ENCODE assay signal across 7 cellular contexts in genomic region chr14:90758028-90758889, GRCh38. TPM values are rescaled to one million over a fixed set of nuclear protein-coding genes. Genes with fewer than 3 reads are reported as not detected.
DNase-seq lines count a peak whose midpoint lies in the region; ATAC-seq and TF ChIP-seq lines count a peak whose summit lies in the region.

No MANE protein-coding gene starts in this region.

- no peaks in the 10 kb centered on the region for H3K36me3 ChIP-seq in ascending aorta
- H3K36me3 ChIP-seq in hepatocyte (replicated peaks; ENCODE audit: insufficient read depth, low read depth) = no peaks in the 10 kb centered on the region

- no peaks in the 10 kb centered on the region for H3K9me2 ChIP-seq in hepatocyte (replicated peaks; ENCODE audit: insufficient read depth)

- peak; percentile 87 to 96 (median 88) for TF ChIP-seq CTCF in ascending aorta (IDR thresholded peaks at IDR 0.05)
- peak; percentile 88 for TF ChIP-seq CTCF in hepatocyte (IDR thresholded peaks at IDR 0.05; ENCODE audit: poor library complexity)

- H3K4me2 ChIP-seq in hepatocyte = peak overlapping the region; percentile 93

- H3K9me3 ChIP-seq in T-helper 17 cell (ENCODE audit: control insufficient read depth, low read length, poor library complexity, severe bottlenecking) (peaks cover 4% of the 10 kb centered on the region), ascending aorta (peaks cover 0 to 6% of the 10 kb centered on the region in 2 donors), hepatocyte (ENCODE audit: low read depth) (no peaks in the 10 kb centered on the region)

- intact Hi-C loops in ascending aorta (cut with DNase I) = loop anchor here (1.0 to 10.0 kb wide), 12 partner anchors 57 to 803 kb away; partner anchors contain the start of genes EFCAB11, RPS6KA5 and TDP1

- H3K27me3 ChIP-seq in ascending aorta (no peaks in the 10 kb centered on the region), hepatocyte (no peaks in the 10 kb centered on the region)

- H3K4me3 ChIP-seq in ascending aorta (peak overlapping the region; percentile 54 to 60), hepatocyte (peak overlapping the region; percentile 42)

- H3K27ac Mint-ChIP-seq in T-helper 17 cell = no peak overlapping the region

- peaks cover 10% of the 10 kb centered on the region for H3K4me1 Mint-ChIP-seq in T-helper 17 cell

- H3K4me3 Mint-ChIP-seq in T-helper 17 cell = peak overlapping the region; percentile 84

- DNase-seq in NCI-H146 (lab: John Stamatoyannopoulos, UW) (peak; percentile 95), T-helper 17 cell (peak; percentile 94 to 98 (median 96)), ascending aorta (ENCODE audit: low spot score in 2 of 2) (peak; percentile 62 to 94), hepatocyte (ENCODE audit: low spot score) (peak; percentile 98), retina (peak; percentile 89)

- H3K79me2 ChIP-seq in hepatocyte = no peaks in the 10 kb centered on the region

- WGBS in hepatocyte (ENCODE audit: low lambda C conversion rate, missing lambda C conversion rate) = 5% methylated on average over 42 of the region's 71 CpGs

- ATAC-seq in HG02870 (IDR thresholded peaks at IDR 0.05; ENCODE audit: unreplicated experiment) (peak; percentile 84), T-helper 17 cell (peak; percentile 92)

- peaks cover 2% of the 10 kb centered on the region for H3K36me3 Mint-ChIP-seq in T-helper 17 cell (ENCODE audit: low read depth)

- H3K27ac ChIP-seq in ascending aorta (peak overlapping the region; percentile 93 to 94), hepatocyte (peak overlapping the region; percentile 81)

- peak overlapping the region; percentile 99 for H2AFZ ChIP-seq in hepatocyte

- H3K27me3 Mint-ChIP-seq in T-helper 17 cell = no peaks in the 10 kb centered on the region

- H4K20me1 ChIP-seq in hepatocyte (ENCODE audit: insufficient read depth, poor library complexity, severe bottlenecking) = no peaks in the 10 kb centered on the region

- TF ChIP-seq POLR2A in GM15510 (IDR thresholded peaks at IDR 0.05; ENCODE audit: borderline replicate concordance, extremely low read depth, insufficient read length) = peak; percentile 67

- peaks cover 3 to 10% of the 10 kb centered on the region in 2 donors for H3K4me1 ChIP-seq in ascending aorta
- H3K4me1 ChIP-seq in hepatocyte (ENCODE audit: insufficient read depth) = peaks cover 5% of the 10 kb centered on the region

RNA-seq across cellular contexts. Expression of gene TTC7B, which starts 58.0 kb away (rescaled TPM):
- total RNA-seq in T-helper 17 cell = 10 to 100 TPM in 1 of 2 donors, 1 to 10 TPM in 1; 2.5 to 28.3 TPM
- 18.5 TPM for total RNA-seq in ascending aorta
- total RNA-seq in hepatocyte = 10.7 and 16.1 TPM in 2 replicates
- 16.2 and 25.5 TPM in 2 replicates for polyA plus RNA-seq in hepatocyte

Comparison
In these comparisons a context has a peak if more than half of its experiments do, and no peak if none do; other contexts are left out.
1. Peak in every context shown above with its lines: DNase-seq, ATAC-seq, H3K4me3 ChIP-seq and H3K27ac ChIP-seq.